10 cellular contexts compared by ENCODE assay signal in the genomic region with DNA sequence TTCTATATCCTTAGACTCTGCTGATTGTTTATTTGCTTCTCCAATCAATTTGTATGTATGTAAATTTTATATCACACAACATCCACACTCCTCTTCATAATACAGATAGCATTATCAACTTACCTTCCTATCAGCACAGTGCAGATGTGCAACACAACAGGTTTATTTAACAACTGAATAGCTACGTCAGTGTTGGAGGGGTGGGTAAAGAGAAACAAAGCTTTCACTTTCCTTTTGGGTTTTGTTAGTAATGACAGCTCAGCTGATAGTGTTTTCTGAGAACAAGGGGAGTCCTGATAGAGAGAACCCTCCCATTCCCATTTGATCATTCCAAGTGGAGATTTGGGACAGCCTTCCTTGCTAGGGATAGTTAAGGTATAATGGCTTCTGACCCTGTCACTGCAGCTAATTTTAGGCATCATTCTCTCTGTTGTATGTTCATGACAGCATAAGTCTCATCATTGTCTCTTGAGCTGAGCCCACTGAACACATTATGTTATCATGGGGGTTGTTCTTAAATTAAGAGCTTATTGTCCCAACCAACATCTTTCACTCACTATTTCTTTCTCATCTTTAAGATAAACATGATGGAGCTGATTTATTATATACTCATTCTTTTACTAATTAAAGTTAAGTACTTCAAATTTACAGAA.
DNase-seq lines count a peak whose midpoint lies in the region; ATAC-seq lines count a peak whose summit lies in the region.
"Had no signal": no experiment of that assay in that cellular context is flagged by ENCODE, and none has a peak within 500 bp of the region (broad histone marks: within the 10 kb centered on the region; RNA-seq: fewer than 3 reads in every experiment).

No MANE protein-coding gene starts in this region.

- H3K9me3 Mint-ChIP-seq in activated T-cell treated with anti-CD3 and anti-CD28 coated beads, Interleukin-2, amount 50 U/mL, for 4 hours = peaks cover 5% of the 10 kb centered on the region
- H3K9me3 Mint-ChIP-seq in stimulated activated effector memory CD8-positive, alpha-beta T cell treated with anti-CD3 and anti-CD28 coated beads, Interleukin-12 subunit alpha, Interleukin-12 subunit beta, amount 100 ng/mL, for 72 hours = no peaks in the 10 kb centered on the region

- no peak for ATAC-seq in activated T-cell treated with anti-CD3 and anti-CD28 coated beads, Interleukin-2, amount 50 U/mL, for 4 hours
- ATAC-seq in HG02678 (IDR thresholded peaks at IDR 0.05; ENCODE audit: unreplicated experiment) (peak; percentile 80), HG03571 (IDR thresholded peaks at IDR 0.05; ENCODE audit: unreplicated experiment) (peak; percentile 50), Right ventricle myocardium superior (ENCODE audit: poor library complexity) (no peak)
- peak; percentile 55 for ATAC-seq in stimulated activated effector memory CD8-positive, alpha-beta T cell treated with anti-CD3 and anti-CD28 coated beads, Interleukin-12 subunit alpha, Interleukin-12 subunit beta, amount 100 ng/mL, for 72 hours

- no peak for DNase-seq in activated T-cell treated with anti-CD3 and anti-CD28 coated beads, Interleukin-2, amount 50 U/mL, for 4 hours
- no peak for DNase-seq in activated T-cell treated with anti-CD3 and anti-CD28 coated beads, Interleukin-2, amount 50 U/mL, for 48 hours
- no peak for DNase-seq in stimulated activated effector memory CD8-positive, alpha-beta T cell treated with anti-CD3 and anti-CD28 coated beads, Interleukin-12 subunit alpha, Interleukin-12 subunit beta, amount 100 ng/mL, for 72 hours (ENCODE audit: low spot score in 2 of 2)
- DNase-seq in activated CD4-positive, alpha-beta T cell treated with anti-CD3 and anti-CD28 coated beads for 4 hours = no peak
- DNase-seq in SIG-M5 treated with dmso at 0.1 percent for 504 hours (lab: John Stamatoyannopoulos, UW; ENCODE audit: unreplicated experiment) = no peak
- DNase-seq in Right ventricle myocardium superior = no peak
- DNase-seq: activated CD4-positive, alpha-beta T cell treated with anti-CD3 and anti-CD28 coated beads, Interleukin-2, amount 50 U/mL, for 1 hour; nephron progenitor cell had no signal

- H3K27me3 Mint-ChIP-seq in activated T-cell treated with anti-CD3 and anti-CD28 coated beads, Interleukin-2, amount 50 U/mL, for 4 hours (ENCODE audit: low read depth) = no peaks in the 10 kb centered on the region

- H3K36me3 Mint-ChIP-seq in activated T-cell treated with anti-CD3 and anti-CD28 coated beads, Interleukin-2, amount 50 U/mL, for 4 hours (ENCODE audit: insufficient read depth) = no peaks in the 10 kb centered on the region
- H3K36me3 Mint-ChIP-seq in stimulated activated effector memory CD8-positive, alpha-beta T cell treated with anti-CD3 and anti-CD28 coated beads, Interleukin-12 subunit alpha, Interleukin-12 subunit beta, amount 100 ng/mL, for 72 hours = no peaks in the 10 kb centered on the region

- no peak overlapping the region for H3K27ac Mint-ChIP-seq in stimulated activated effector memory CD8-positive, alpha-beta T cell treated with anti-CD3 and anti-CD28 coated beads, Interleukin-12 subunit alpha, Interleukin-12 subunit beta, amount 100 ng/mL, for 72 hours
- H3K27ac Mint-ChIP-seq: nephron progenitor cell had no signal

- H3K4me3 Mint-ChIP-seq in activated T-cell treated with anti-CD3 and anti-CD28 coated beads, Interleukin-2, amount 50 U/mL, for 4 hours = peak overlapping the region; percentile 6
- no peak overlapping the region for H3K4me3 Mint-ChIP-seq in stimulated activated effector memory CD8-positive, alpha-beta T cell treated with anti-CD3 and anti-CD28 coated beads, Interleukin-12 subunit alpha, Interleukin-12 subunit beta, amount 100 ng/mL, for 72 hours
- H3K4me3 Mint-ChIP-seq: nephron progenitor cell had no signal

- no peaks in the 10 kb centered on the region for H3K4me1 Mint-ChIP-seq in activated T-cell treated with anti-CD3 and anti-CD28 coated beads, Interleukin-2, amount 50 U/mL, for 4 hours (ENCODE audit: low read depth)
- peaks cover 4% of the 10 kb centered on the region for H3K4me1 Mint-ChIP-seq in stimulated activated effector memory CD8-positive, alpha-beta T cell treated with anti-CD3 and anti-CD28 coated beads, Interleukin-12 subunit alpha, Interleukin-12 subunit beta, amount 100 ng/mL, for 72 hours
- H3K4me1 Mint-ChIP-seq: nephron progenitor cell had no signal

- intact Hi-C loops in Right ventricle myocardium superior (cut with DNase I) = no loop called here

Comparison
In these comparisons a context has a peak if more than half of its experiments do, and no peak if none do; other contexts are left out.
1. ATAC-seq: peak in HG02678 (single experiment), HG03571 (single experiment) and stimulated activated effector memory CD8-positive, alpha-beta T cell treated with anti-CD3 and anti-CD28 coated beads, Interleukin-12 subunit alpha, Interleukin-12 subunit beta, amount 100 ng/mL, for 72 hours (single experiment); none in activated T-cell treated with anti-CD3 and anti-CD28 coated beads, Interleukin-2, amount 50 U/mL, for 4 hours (0 of 2) and Right ventricle myocardium superior (single experiment).